24 cellular contexts compared by ENCODE assay signal in the genomic region with DNA sequence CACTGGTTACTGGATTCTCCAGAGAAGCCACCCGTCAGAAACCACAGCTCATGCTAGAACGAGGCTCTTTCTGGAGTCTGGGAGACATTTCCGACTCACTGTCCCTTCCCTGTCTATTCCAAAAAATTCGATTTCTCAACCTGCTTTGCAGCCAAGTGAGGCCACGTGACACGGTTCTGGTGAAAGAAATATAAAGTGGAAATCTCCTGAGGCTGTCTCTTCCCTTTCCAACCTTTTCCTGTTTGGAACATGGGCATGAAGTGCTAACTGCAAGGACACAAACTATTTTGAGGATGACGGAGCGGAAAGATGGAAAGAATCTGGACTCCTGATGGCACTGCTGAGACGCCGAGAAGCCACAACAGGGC. TPM values are rescaled to one million over a fixed set of nuclear protein-coding genes. Genes with fewer than 3 reads are reported as not detected.
DNase-seq lines count a peak whose midpoint lies in the region; ATAC-seq and TF ChIP-seq lines count a peak whose summit lies in the region.
"Had no signal": no experiment of that assay in that cellular context is flagged by ENCODE, and none has a peak within 500 bp of the region (broad histone marks: within the 10 kb centered on the region; RNA-seq: fewer than 3 reads in every experiment).

No MANE protein-coding gene starts in this region.

- no peak for TF ChIP-seq POLR2A in gastrocnemius medialis (IDR thresholded peaks at IDR 0.05)

- peak in 7 of 8 donors; percentile 31 to 74 (median 53) for ATAC-seq in heart right ventricle
- peak; percentile 65 to 82 for ATAC-seq in gastrocnemius medialis
- no peak for ATAC-seq in GM18873 (IDR thresholded peaks at IDR 0.05; ENCODE audit: low FRiP score, unreplicated experiment)
- no peak for ATAC-seq in WTC11
- ATAC-seq in GM21576 (IDR thresholded peaks at IDR 0.05; ENCODE audit: unreplicated experiment): no peak
- ATAC-seq in HG03108 (IDR thresholded peaks at IDR 0.05; ENCODE audit: unreplicated experiment): no peak
- ATAC-seq: activated CD4-positive, CD25-positive, alpha-beta regulatory T cell treated with anti-CD3 and anti-CD28 coated beads, Interleukin-2, amount 50 U/mL, for 24 hours; activated T-cell treated with anti-CD3 and anti-CD28 coated beads, Interleukin-2, amount 50 U/mL, for 72 hours had no signal

- H3K27ac ChIP-seq in heart right ventricle (peak overlapping the region in 2 of 10 donors; percentile 1 to 14), gastrocnemius medialis (peak overlapping the region in 1 of 4 donors; percentile 10)
- H3K27ac ChIP-seq: stomach had no signal

- CTCF ChIA-PET in MCF 10A (lab: Yijun Ruan, JAX) (interaction anchor here (0.6 to 4.2 kb wide), 4 partner anchors 20 to 819 kb away, joined by 3 to 27 read pairs (median 6); no protein-coding TSS in a partner anchor), WTC11 (lab: Charles Lee) (interaction anchor here (1.4 to 2.0 kb wide), 3 partner anchors 8 to 265 kb away, joined by 3 to 6 read pairs (median 5); no protein-coding TSS in a partner anchor)

- no peaks in the 10 kb centered on the region for H3K9me3 ChIP-seq in heart right ventricle
- H3K9me3 ChIP-seq in gastrocnemius medialis: no peaks in the 10 kb centered on the region
- H3K9me3 ChIP-seq: stomach had no signal

- in situ Hi-C loops in gastrocnemius medialis (cut with MboI; ENCODE audit: low sequenced_read_pairs in 4 of 4): loop anchor here in 2 of 4 donors (25.0 kb wide), 2 partner anchors 448 to 827 kb away; a partner anchor contains a TSS

- no peak for TF ChIP-seq CTCF in MCF 10A (IDR thresholded peaks at IDR 0.05; ENCODE audit: unreplicated experiment)
- TF ChIP-seq CTCF in heart right ventricle (IDR thresholded peaks at IDR 0.05): no peak
- TF ChIP-seq CTCF in gastrocnemius medialis (IDR thresholded peaks at IDR 0.05 in 4 of 5, conservative IDR thresholded peaks at IDR 0.05 in 1 of 5): no peak
- no peak for TF ChIP-seq CTCF in WTC11 (IDR thresholded peaks at IDR 0.05)

- H3K9me3 Mint-ChIP-seq in MCF 10A (ENCODE audit: unreplicated experiment) (peaks cover 7% of the 10 kb centered on the region), WTC11 (no peaks in the 10 kb centered on the region)
- H3K9me3 Mint-ChIP-seq: activated T-cell treated with anti-CD3 and anti-CD28 coated beads, Interleukin-2, amount 50 U/mL, for 72 hours; CD4-positive, alpha-beta T cell had no signal

- H3K27ac Mint-ChIP-seq in MCF 10A (ENCODE audit: low read depth, unreplicated experiment) (no peak overlapping the region), WTC11 (no peak overlapping the region; the same call in 1 of the 2 replicates)
- H3K27ac Mint-ChIP-seq: activated naive CD8-positive, alpha-beta T cell; activated T-cell treated with anti-CD3 and anti-CD28 coated beads, Interleukin-2, amount 50 U/mL, for 72 hours; CD4-positive, alpha-beta T cell; naive B cell had no signal

- H3K27me3 Mint-ChIP-seq in MCF 10A (ENCODE audit: insufficient read depth, unreplicated experiment): no peaks in the 10 kb centered on the region
- H3K27me3 Mint-ChIP-seq in WTC11 (ENCODE audit: low read depth): peaks cover 22% of the 10 kb centered on the region
- H3K27me3 Mint-ChIP-seq: activated naive CD8-positive, alpha-beta T cell; naive B cell had no signal

- intact Hi-C loops in MCF 10A (cut with micrococcal nuclease): loop anchor here (5.0 kb wide), 1 partner anchor 88 kb away; no protein-coding TSS in a partner anchor
- intact Hi-C loops in heart right ventricle (cut with DNase I): loop anchor here in 1 of 10 donors (10.0 kb wide), 2 partner anchors 90 to 440 kb away; a partner anchor contains a TSS
- intact Hi-C loops in gastrocnemius medialis (cut with DNase I; ENCODE audit: low total_unique reads): loop anchor here (5.0 kb wide), 1 partner anchor 152 kb away; no protein-coding TSS in a partner anchor

- H3K4me1 ChIP-seq in heart right ventricle: peaks cover 0 to 8% (median 0%) of the 10 kb centered on the region in 9 donors
- H3K4me1 ChIP-seq in gastrocnemius medialis: no peaks in the 10 kb centered on the region

- POLR2A ChIA-PET in MCF 10A (lab: Yijun Ruan, JAX): no interaction called here
- POLR2A ChIA-PET in WTC11 (lab: Charles Lee): no interaction called here

- H3K4me3 ChIP-seq in heart right ventricle: no peak overlapping the region
- H3K4me3 ChIP-seq in gastrocnemius medialis: no peak overlapping the region
- H3K4me3 ChIP-seq: stomach had no signal

- no peaks in the 10 kb centered on the region for H3K36me3 Mint-ChIP-seq in MCF 10A (ENCODE audit: insufficient read depth, unreplicated experiment)
- H3K36me3 Mint-ChIP-seq in WTC11: no peaks in the 10 kb centered on the region
- H3K36me3 Mint-ChIP-seq: activated naive CD8-positive, alpha-beta T cell; naive B cell had no signal

- H3K4me3 Mint-ChIP-seq in MCF 10A (ENCODE audit: unreplicated experiment) (no peak overlapping the region), WTC11 (no peak overlapping the region)
- H3K4me3 Mint-ChIP-seq: activated naive CD8-positive, alpha-beta T cell; activated T-cell treated with anti-CD3 and anti-CD28 coated beads, Interleukin-2, amount 50 U/mL, for 72 hours; CD4-positive, alpha-beta T cell; dendritic cell treated with granulocyte-macrophage colony-stimulating factor and Interleukin-4, amounts not matched to agents 40 ng/mL and 50 ng/mL, for 4 days; naive B cell had no signal

- no peaks in the 10 kb centered on the region for H3K36me3 ChIP-seq in heart right ventricle
- H3K36me3 ChIP-seq in gastrocnemius medialis: no peaks in the 10 kb centered on the region
- H3K36me3 ChIP-seq: stomach had no signal

- H3K4me1 Mint-ChIP-seq in MCF 10A (ENCODE audit: insufficient read depth, unreplicated experiment) (peaks cover 15% of the 10 kb centered on the region), WTC11 (no peaks in the 10 kb centered on the region)

- WGBS in heart right ventricle, 2 donors: 60 to 63% methylated on average over 10 of the region's 10 CpGs

- peak; percentile 62 for DNase-seq in AG20443 (ENCODE audit: low spot score)
- peak; percentile 38 for DNase-seq in MCF 10A (ENCODE audit: unreplicated experiment)
- no peak for DNase-seq in heart right ventricle
- DNase-seq in gastrocnemius medialis: peak in 1 of 2 donors; percentile 60
- DNase-seq in WTC11 (ENCODE audit: low spot score): no peak
- DNase-seq: activated T-cell treated with anti-CD3 and anti-CD28 coated beads, Interleukin-2, amount 50 U/mL, for 72 hours; CD4-positive, alpha-beta T cell; DMS153; head of caudate nucleus; KG1; MV-4-11; naive B cell; NCI-H2081 treated with DMSO at 0.1 percent for 48 hours; NCI-H510A; stimulated activated CD4-positive, alpha-beta T cell treated with anti-CD3 and anti-CD28 coated beads, Interleukin-2, amount 100 ng/mL, for 48 hours; stomach; T1000 had no signal

- peaks cover 0 to 5% (median 0%) of the 10 kb centered on the region in 7 donors for H3K27me3 ChIP-seq in heart right ventricle
- no peaks in the 10 kb centered on the region for H3K27me3 ChIP-seq in gastrocnemius medialis
- H3K27me3 ChIP-seq: stomach had no signal

- BruUV-seq in MCF 10A (replicated peaks; lab: Mats Ljungman, UMichigan): no TSS peak

TF ChIP-seq in WTC11, 78 proteins besides CTCF, POLR2A, EP300 and RAD21 (continues in another document):
- no peak for TF ChIP-seq TEAD1 (CRISPR knock-in tag; IDR thresholded peaks at IDR 0.05)
- TF ChIP-seq, protein P1, sequence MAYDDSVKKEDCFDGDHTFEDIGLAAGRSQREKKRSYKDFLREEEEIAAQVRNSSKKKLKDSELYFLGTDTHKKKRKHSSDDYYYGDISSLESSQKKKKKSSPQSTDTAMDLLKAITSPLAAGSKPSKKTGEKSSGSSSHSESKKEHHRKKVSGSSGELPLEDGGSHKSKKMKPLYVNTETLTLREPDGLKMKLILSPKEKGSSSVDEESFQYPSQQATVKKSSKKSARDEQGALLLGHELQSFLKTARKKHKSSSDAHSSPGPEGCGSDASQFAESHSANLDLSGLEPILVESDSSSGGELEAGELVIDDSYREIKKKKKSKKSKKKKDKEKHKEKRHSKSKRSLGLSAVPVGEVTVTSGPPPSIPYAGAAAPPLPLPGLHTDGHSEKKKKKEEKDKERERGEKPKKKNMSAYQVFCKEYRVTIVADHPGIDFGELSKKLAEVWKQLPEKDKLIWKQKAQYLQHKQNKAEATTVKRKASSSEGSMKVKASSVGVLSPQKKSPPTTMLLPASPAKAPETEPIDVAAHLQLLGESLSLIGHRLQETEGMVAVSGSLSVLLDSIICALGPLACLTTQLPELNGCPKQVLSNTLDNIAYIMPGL (CRISPR knock-in tag; IDR thresholded peaks at IDR 0.05): no peak
- TF ChIP-seq IRF2 (CRISPR knock-in tag; IDR thresholded peaks at IDR 0.05; ENCODE audit: borderline replicate concordance, low read depth): no peak
- TF ChIP-seq ZNF423 (CRISPR knock-in tag; IDR thresholded peaks at IDR 0.05): no peak
- TF ChIP-seq, protein P2, sequence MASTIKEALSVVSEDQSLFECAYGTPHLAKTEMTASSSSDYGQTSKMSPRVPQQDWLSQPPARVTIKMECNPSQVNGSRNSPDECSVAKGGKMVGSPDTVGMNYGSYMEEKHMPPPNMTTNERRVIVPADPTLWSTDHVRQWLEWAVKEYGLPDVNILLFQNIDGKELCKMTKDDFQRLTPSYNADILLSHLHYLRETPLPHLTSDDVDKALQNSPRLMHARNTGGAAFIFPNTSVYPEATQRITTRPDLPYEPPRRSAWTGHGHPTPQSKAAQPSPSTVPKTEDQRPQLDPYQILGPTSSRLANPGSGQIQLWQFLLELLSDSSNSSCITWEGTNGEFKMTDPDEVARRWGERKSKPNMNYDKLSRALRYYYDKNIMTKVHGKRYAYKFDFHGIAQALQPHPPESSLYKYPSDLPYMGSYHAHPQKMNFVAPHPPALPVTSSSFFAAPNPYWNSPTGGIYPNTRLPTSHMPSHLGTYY (CRISPR knock-in tag; IDR thresholded peaks at IDR 0.05): no peak
- TF ChIP-seq SMAD3 (CRISPR knock-in tag; IDR thresholded peaks at IDR 0.05; ENCODE audit: borderline replicate concordance): no peak
- TF ChIP-seq, protein P3, sequence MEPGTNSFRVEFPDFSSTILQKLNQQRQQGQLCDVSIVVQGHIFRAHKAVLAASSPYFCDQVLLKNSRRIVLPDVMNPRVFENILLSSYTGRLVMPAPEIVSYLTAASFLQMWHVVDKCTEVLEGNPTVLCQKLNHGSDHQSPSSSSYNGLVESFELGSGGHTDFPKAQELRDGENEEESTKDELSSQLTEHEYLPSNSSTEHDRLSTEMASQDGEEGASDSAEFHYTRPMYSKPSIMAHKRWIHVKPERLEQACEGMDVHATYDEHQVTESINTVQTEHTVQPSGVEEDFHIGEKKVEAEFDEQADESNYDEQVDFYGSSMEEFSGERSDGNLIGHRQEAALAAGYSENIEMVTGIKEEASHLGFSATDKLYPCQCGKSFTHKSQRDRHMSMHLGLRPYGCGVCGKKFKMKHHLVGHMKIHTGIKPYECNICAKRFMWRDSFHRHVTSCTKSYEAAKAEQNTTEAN (CRISPR knock-in tag; IDR thresholded peaks at IDR 0.05): no peak
- TF ChIP-seq ZNF138 (CRISPR knock-in tag; conservative IDR thresholded peaks at IDR 0.05): no peak

RNA-seq across cellular contexts. Expression of a gene that starts 6.1 kb away (rescaled TPM):
- total RNA-seq in MCF 10A (2022): 0.20 and 0.70 TPM in 2 replicates
- total RNA-seq in heart right ventricle: 10 to 100 TPM in 1 of 10 donors, 1 to 10 TPM in 9; 1.1 to 15.6 (median 4.0) TPM
- polyA plus RNA-seq in heart right ventricle: 1 to 10 TPM in 1 of 2 donors, under 1 TPM in 1; 0.95 to 2.9 TPM
- total RNA-seq in gastrocnemius medialis: 1 to 10 TPM in 3 of 4 donors, under 1 TPM in 1; 0.78 to 1.8 (median 1.0) TPM
- total RNA-seq in WTC11 (2021): 0.89 to 1.1 TPM (median 1.0 TPM) in 3 replicates
- total RNA-seq: A673 had no signal

Comparison
In these comparisons a context has a peak if more than half of its experiments do, and no peak if none do; other contexts are left out.
1. DNase-seq: peak in AG20443 (single experiment) and MCF 10A (single experiment); none in heart right ventricle (0 of 2) and WTC11 (single experiment).
2. ATAC-seq: peak in heart right ventricle (7 of 8) and gastrocnemius medialis (2 of 2); none in GM18873 (single experiment), WTC11 (single experiment), GM21576 (single experiment) and HG03108 (single experiment).